7 cellular contexts compared by ENCODE assay signal in the genomic region with DNA sequence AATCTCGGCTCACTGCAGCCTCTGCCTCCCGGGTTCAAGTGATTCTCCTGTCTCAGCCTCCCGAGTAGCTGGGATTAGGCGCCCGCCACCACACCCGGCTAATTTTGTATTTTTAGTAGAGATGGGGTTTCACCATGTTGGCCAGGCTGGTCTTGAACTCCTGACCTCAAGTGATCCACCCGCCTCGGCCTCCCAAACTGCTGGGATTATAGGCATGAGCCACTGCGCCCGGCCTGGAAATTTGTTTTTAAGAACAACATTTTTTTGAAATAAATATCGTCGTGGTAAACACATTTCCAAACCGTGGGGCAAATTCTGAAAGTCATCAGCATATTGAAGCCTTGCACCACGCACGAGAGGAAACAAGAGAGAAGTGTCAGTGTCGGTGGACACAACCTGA. TPM values are rescaled to one million over a fixed set of nuclear protein-coding genes. Genes with fewer than 3 reads are reported as not detected.
"Had no signal": no experiment of that assay in that cellular context is flagged by ENCODE, and none has a peak within 500 bp of the region (broad histone marks: within the 10 kb centered on the region; RNA-seq: fewer than 3 reads in every experiment).

No MANE protein-coding gene starts in this region.

RNA-seq across cellular contexts. Expression of a gene that starts 17.3 kb away (rescaled TPM):
- total RNA-seq: activated CD4-positive, alpha-beta memory T cell treated with anti-CD3 and anti-CD28 coated beads for 36 hours; activated CD4-positive, alpha-beta T cell treated with anti-CD3 and anti-CD28 coated beads, Interleukin-2, amount 10 ng/mL, durations not matched to agents 7 days and 5 days; activated naive CD4-positive, alpha-beta T cell treated with anti-CD3 and anti-CD28 coated beads for 36 hours had no signal
- polyA plus RNA-seq: IgD-negative memory B cell had no signal

RNA-seq across cellular contexts. Expression of a gene that starts 18.3 kb away (rescaled TPM):
- total RNA-seq: activated B cell treated with CpG ODN at 0.5 μM for 24 hours; activated CD4-positive, alpha-beta memory T cell treated with anti-CD3 and anti-CD28 coated beads for 36 hours; activated CD4-positive, alpha-beta T cell treated with anti-CD3 and anti-CD28 coated beads, Interleukin-2, amount 10 ng/mL, durations not matched to agents 7 days and 5 days; SK-MEL-5 had no signal
- polyA plus RNA-seq: IgD-negative memory B cell had no signal

RNA-seq across cellular contexts. Expression of a gene that starts 28.2 kb away (rescaled TPM):
- total RNA-seq: activated CD4-positive, alpha-beta memory T cell treated with anti-CD3 and anti-CD28 coated beads for 36 hours; activated CD4-positive, alpha-beta T cell treated with anti-CD3 and anti-CD28 coated beads, Interleukin-2, amount 10 ng/mL, durations not matched to agents 7 days and 5 days; activated naive CD4-positive, alpha-beta T cell treated with anti-CD3 and anti-CD28 coated beads for 36 hours; cardiac muscle cell; SK-MEL-5 had no signal
- polyA plus RNA-seq: IgD-negative memory B cell had no signal
